Comparison of ENCODE assay signal across 11 cellular contexts in genomic region chr14:104685216-104685997, GRCh38. TPM values are rescaled to one million over a fixed set of nuclear protein-coding genes. Genes with fewer than 3 reads are reported as not detected.
A peak's percentile ranks its signal among the peaks of the same experiment; 100 is the strongest.
DNase-seq lines count a peak whose midpoint lies in the region; ATAC-seq and TF ChIP-seq lines count a peak whose summit lies in the region.
"Had no signal": no experiment of that assay in that cellular context is flagged by ENCODE, and none has a peak within 500 bp of the region (broad histone marks: within the 10 kb centered on the region; RNA-seq: fewer than 3 reads in every experiment).

No MANE protein-coding gene starts in this region.

- no peak overlapping the region for H3K9ac ChIP-seq in H9 (ENCODE audit: extremely low read depth, insufficient read length, low read length)
- no peak overlapping the region for H3K9ac ChIP-seq in mesendoderm (ENCODE audit: low read length)

- CTCF ChIA-PET in activated CD4-positive, alpha-beta memory T cell treated with anti-CD3 and anti-CD28 coated beads for 36 hours (lab: Charles Lee): interaction anchor here (0.6 kb wide), 1 partner anchor 20 kb away, joined by 3 read pairs; no protein-coding TSS in a partner anchor

- H3K27me3 Mint-ChIP-seq in H9 (ENCODE audit: low read depth): peaks cover 6% of the 10 kb centered on the region
- H3K27me3 Mint-ChIP-seq in activated CD4-positive, alpha-beta memory T cell treated with anti-CD3 and anti-CD28 coated beads for 36 hours: no peaks in the 10 kb centered on the region

- H2AFZ ChIP-seq in H9 (ENCODE audit: low read length): no peak overlapping the region

- H2BK120ac ChIP-seq in H9 (ENCODE audit: low read depth, low read length, poor library complexity, severe bottlenecking) (no peak overlapping the region), mesendoderm (ENCODE audit: low read depth, low read length) (no peak overlapping the region)

- H4K5ac ChIP-seq in H9 (ENCODE audit: insufficient read length, low read depth, low read length) (no peak overlapping the region), mesendoderm (ENCODE audit: low read length) (no peak overlapping the region)

- H3K79me2 ChIP-seq in H9 (ENCODE audit: insufficient read depth, low read length) (peaks cover 2% of the 10 kb centered on the region; the same call in 1 of the 2 replicates), mesendoderm (ENCODE audit: control insufficient read depth, insufficient read depth, low read length) (peaks cover 7% of the 10 kb centered on the region)

- H3K9me3 ChIP-seq in H9 (ENCODE audit: control insufficient read depth, low read depth, low read length): no peaks in the 10 kb centered on the region
- H3K9me3 ChIP-seq: gastroesophageal sphincter had no signal

- no peak overlapping the region for H3K56ac ChIP-seq in H9 (ENCODE audit: insufficient read length, low read depth, low read length)
- H3K56ac ChIP-seq in mesendoderm (ENCODE audit: low read length): no peak overlapping the region

- POLR2A ChIA-PET in activated CD4-positive, alpha-beta memory T cell treated with anti-CD3 and anti-CD28 coated beads for 36 hours (lab: Charles Lee): no interaction called here

- H2BK12ac ChIP-seq in H9 (ENCODE audit: insufficient read length, low read depth, low read length): no peak overlapping the region

- H3K4ac ChIP-seq in H9 (ENCODE audit: low read depth, low read length) (no peak overlapping the region), mesendoderm (ENCODE audit: low read depth, low read length) (no peak overlapping the region)

- TF ChIP-seq CTCF in H9 (conservative IDR thresholded peaks at IDR 0.05): peak; percentile 33; the same call in 2 of the 3 replicates

- no peak overlapping the region for H3T11ph ChIP-seq in H9 (ENCODE audit: low read length)

- H2AK5ac ChIP-seq in H9 (ENCODE audit: insufficient read length, low read length): no peak overlapping the region
- no peak overlapping the region for H2AK5ac ChIP-seq in mesendoderm (ENCODE audit: low read length)

- in situ Hi-C loops in Caki2 (cut with HindIII; ENCODE audit: low pct_unique_long_range_greater_than_20kb, low sequenced_read_pairs): no loop called here

- peaks cover 9% of the 10 kb centered on the region for H3K23me2 ChIP-seq in H9 (ENCODE audit: insufficient read length, low read depth, low read length, poor library complexity, severe bottlenecking)

- no peak overlapping the region for H3K23ac ChIP-seq in H9 (ENCODE audit: insufficient read length, low read depth, low read length)
- no peak overlapping the region for H3K23ac ChIP-seq in mesendoderm (ENCODE audit: low read length)

- intact Hi-C loops in activated CD4-positive, alpha-beta memory T cell treated with anti-CD3 and anti-CD28 coated beads for 36 hours (cut with micrococcal nuclease): no loop called here

- H3K79me1 ChIP-seq in H9 (ENCODE audit: insufficient read depth, low read depth, low read length, poor library complexity, severe bottlenecking): peaks cover 4% of the 10 kb centered on the region
- peaks cover 5% of the 10 kb centered on the region for H3K79me1 ChIP-seq in mesendoderm (ENCODE audit: low read length)

- H2BK15ac ChIP-seq in H9 (ENCODE audit: low read depth, low read length) (no peak overlapping the region), mesendoderm (replicated peaks; ENCODE audit: low read depth) (no peak overlapping the region)

- DNase-seq in Caki2 (ENCODE audit: low read depth): peak; percentile 11
- DNase-seq in H9: no peak
- peak; percentile 45 for DNase-seq in activated CD4-positive, alpha-beta memory T cell treated with anti-CD3 and anti-CD28 coated beads for 36 hours
- DNase-seq in mesendoderm: peak; percentile 77
- no peak for DNase-seq in DMS79 treated with DMSO at 0.1 percent for 48 hours (lab: John Stamatoyannopoulos, UW)
- DNase-seq in NCI-H2029 (lab: John Stamatoyannopoulos, UW): no peak
- DNase-seq: DMS153, NCI-H524, nucleus accumbens had no signal

- H3K4me1 ChIP-seq in H9 (ENCODE audit: insufficient read depth, low read length) (peaks cover 8% of the 10 kb centered on the region; the same call in 1 of the 2 replicates), mesendoderm (ENCODE audit: control insufficient read depth, low read depth, low read length) (peaks cover 25% of the 10 kb centered on the region)

- no peak overlapping the region for H3K27ac ChIP-seq in H9 (ENCODE audit: insufficient read length, low read depth, low read length)
- H3K27ac ChIP-seq in mesendoderm (ENCODE audit: low read depth, low read length): no peak overlapping the region
- H3K27ac ChIP-seq: gastroesophageal sphincter had no signal

- no peak overlapping the region; the same call in 1 of the 2 replicates for H3K14ac ChIP-seq in H9 (ENCODE audit: insufficient read depth, low read length)

- no peaks in the 10 kb centered on the region for H3K36me3 ChIP-seq in mesendoderm (ENCODE audit: control insufficient read depth, insufficient read depth, low read length)
- H3K36me3 ChIP-seq: gastroesophageal sphincter had no signal

- H3K4me3 Mint-ChIP-seq in H9: no peak overlapping the region
- H3K4me3 Mint-ChIP-seq in activated CD4-positive, alpha-beta memory T cell treated with anti-CD3 and anti-CD28 coated beads for 36 hours: no peak overlapping the region

- H3K27ac Mint-ChIP-seq in H9: no peak overlapping the region
- H3K27ac Mint-ChIP-seq in activated CD4-positive, alpha-beta memory T cell treated with anti-CD3 and anti-CD28 coated beads for 36 hours: peak overlapping the region; percentile 43

- no peak overlapping the region for H4K91ac ChIP-seq in H9 (ENCODE audit: insufficient read length, low read depth, low read length)

- H2BK5ac ChIP-seq in H9 (ENCODE audit: insufficient read length, low read length): no peak overlapping the region
- H2BK5ac ChIP-seq in mesendoderm (ENCODE audit: low read length): no peak overlapping the region

- H3K36me3 Mint-ChIP-seq in H9 (ENCODE audit: insufficient read depth in 1 of 3, low read depth in 3 of 3): no peaks in the 10 kb centered on the region; a peak in 3 of 7 replicates
- H3K36me3 Mint-ChIP-seq in activated CD4-positive, alpha-beta memory T cell treated with anti-CD3 and anti-CD28 coated beads for 36 hours: no peaks in the 10 kb centered on the region

- H2BK20ac ChIP-seq in H9 (ENCODE audit: low read depth, low read length, poor library complexity, severe bottlenecking): no peak overlapping the region

- no peak overlapping the region for H3K4me3 ChIP-seq in mesendoderm (ENCODE audit: low read length)
- H3K4me3 ChIP-seq: gastroesophageal sphincter had no signal

- no peak for ATAC-seq in GM21447 (IDR thresholded peaks at IDR 0.05; ENCODE audit: unreplicated experiment)
- ATAC-seq: gastroesophageal sphincter had no signal

- H3K18ac ChIP-seq in H9 (ENCODE audit: insufficient read length, low read depth, low read length) (no peak overlapping the region), mesendoderm (ENCODE audit: low read length) (no peak overlapping the region)

- H3K4me1 Mint-ChIP-seq in H9: peaks cover 36 to 56% of the 10 kb centered on the region in 2 experiments
- H3K4me1 Mint-ChIP-seq in activated CD4-positive, alpha-beta memory T cell treated with anti-CD3 and anti-CD28 coated beads for 36 hours (ENCODE audit: low read depth): peaks cover 30% of the 10 kb centered on the region

- H3K4me2 ChIP-seq in H9 (ENCODE audit: insufficient read depth, insufficient read length, low read length) (no peak overlapping the region), mesendoderm (ENCODE audit: low read length) (no peak overlapping the region)

- WGBS in H9 (ENCODE audit: extremely low coverage, insufficient read length, low lambda C conversion rate): no CpG with 5 or more reads among the region's 4 CpGs
- no CpG with 5 or more reads among the region's 4 CpGs for WGBS in mesendoderm (ENCODE audit: extremely low coverage, insufficient coverage, low lambda C conversion rate)

- no peak overlapping the region for H4K8ac ChIP-seq in H9 (replicated peaks; ENCODE audit: insufficient read length, low read depth, low read length)
- no peak overlapping the region for H4K8ac ChIP-seq in mesendoderm (ENCODE audit: low read depth, low read length)

- H3K9me3 Mint-ChIP-seq in H9: peaks cover 0 to 8% of the 10 kb centered on the region in 2 experiments; a peak in 2 of 5 replicates
- H3K9me3 Mint-ChIP-seq in activated CD4-positive, alpha-beta memory T cell treated with anti-CD3 and anti-CD28 coated beads for 36 hours: no peaks in the 10 kb centered on the region

- no peaks in the 10 kb centered on the region for H3K27me3 ChIP-seq in H9 (ENCODE audit: insufficient read depth, low read length)
- H3K27me3 ChIP-seq in mesendoderm (ENCODE audit: insufficient read depth, low read length, poor library complexity): no peaks in the 10 kb centered on the region
- H3K27me3 ChIP-seq: gastroesophageal sphincter had no signal

- no peaks in the 10 kb centered on the region for H4K20me1 ChIP-seq in H9 (ENCODE audit: control insufficient read depth, insufficient read depth, insufficient read length)

RNA-seq across cellular contexts. Expression of gene INF2, which starts 4.0 kb away (rescaled TPM):
- total RNA-seq in Caki2 (2014; rRNA removed; shearing (Covaris generic); ENCODE audit: low replicate concordance): 21.6 and 40.7 TPM in 2 replicates
- 58.3 and 59.1 TPM in 2 replicates for total RNA-seq in H9 (2021)
- total RNA-seq in activated CD4-positive, alpha-beta memory T cell treated with anti-CD3 and anti-CD28 coated beads for 36 hours: 10 to 100 TPM; 66.7 to 71.5 TPM
- 34.4 TPM for polyA plus RNA-seq in mesendoderm (2013, experiment 1 of 2)
- polyA plus RNA-seq in mesendoderm (2013, experiment 2 of 2): 34.6 TPM

RNA-seq across cellular contexts. Expression of gene ADSS1, which starts 38.6 kb away (rescaled TPM):
- total RNA-seq in Caki2 (2014; rRNA removed; shearing (Covaris generic); ENCODE audit: low replicate concordance): 2.2 and 4.2 TPM in 2 replicates
- total RNA-seq in H9 (2021): 7.8 and 8.5 TPM in 2 replicates
- total RNA-seq in activated CD4-positive, alpha-beta memory T cell treated with anti-CD3 and anti-CD28 coated beads for 36 hours: 1 to 10 TPM; 2.3 to 3.3 TPM
- 2.0 TPM for polyA plus RNA-seq in mesendoderm (2013, experiment 1 of 2)
- polyA plus RNA-seq in mesendoderm (2013, experiment 2 of 2): 2.1 TPM

Comparison
In these comparisons a context has a peak if more than half of its experiments do, and no peak if none do; other contexts are left out.
1. DNase-seq: peak in Caki2 (single experiment), activated CD4-positive, alpha-beta memory T cell treated with anti-CD3 and anti-CD28 coated beads for 36 hours (single experiment) and mesendoderm (single experiment); none in H9 (single experiment), DMS79 treated with DMSO at 0.1 percent for 48 hours (single experiment) and NCI-H2029 (single experiment).